16 cellular contexts compared by ENCODE assay signal in the genomic region with DNA sequence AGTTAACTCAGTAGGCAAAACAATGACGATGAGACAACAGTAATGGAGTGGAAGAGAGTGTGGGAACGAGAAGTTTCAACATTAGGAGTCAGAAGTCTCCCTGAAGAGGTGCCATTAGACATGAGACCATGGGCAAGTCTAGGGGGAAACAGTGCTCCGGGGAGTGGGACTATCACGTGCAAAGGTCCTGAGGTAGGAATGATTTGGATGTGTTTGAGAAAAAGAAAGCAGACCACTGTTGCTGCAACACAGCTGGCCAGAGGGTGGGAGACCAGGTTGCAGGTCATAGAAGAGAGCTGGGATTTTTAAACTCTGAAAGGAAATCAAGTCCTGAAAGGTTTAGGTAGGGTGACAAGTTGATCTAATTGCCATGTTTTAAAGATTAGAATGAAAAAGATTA.
DNase-seq lines count a peak whose midpoint lies in the region; ATAC-seq, FAIRE-seq and TF ChIP-seq lines count a peak whose summit lies in the region.
"Had no signal": no experiment of that assay in that cellular context is flagged by ENCODE, and none has a peak within 500 bp of the region (broad histone marks: within the 10 kb centered on the region; RNA-seq: fewer than 3 reads in every experiment).

No MANE protein-coding gene starts in this region.

- TF ChIP-seq CTCF in HFFc6 (IDR thresholded peaks at IDR 0.05) (no peak), bronchial epithelial cell (IDR thresholded peaks at IDR 0.05; ENCODE audit: insufficient read depth, low read length, severe bottlenecking) (no peak), upper lobe of left lung (IDR thresholded peaks at IDR 0.05) (no peak)

- no peaks in the 10 kb centered on the region for H3K9me3 ChIP-seq in upper lobe of left lung

- H3K36me3 Mint-ChIP-seq in HFFc6 (ENCODE audit: low read depth): peaks cover 14% of the 10 kb centered on the region
- peaks cover 0 to 8% of the 10 kb centered on the region in 2 donors for H3K36me3 Mint-ChIP-seq in naive B cell
- H3K36me3 Mint-ChIP-seq: CD8-positive, alpha-beta T cell had no signal

- H3K4me3 Mint-ChIP-seq in HFFc6 (peak overlapping the region; percentile 20), naive B cell (peak overlapping the region in 5 of 8 donors; percentile 48 to 81 (median 79))
- H3K4me3 Mint-ChIP-seq: CD8-positive, alpha-beta T cell had no signal

- peaks cover 11% of the 10 kb centered on the region for H3K27me3 ChIP-seq in bronchial epithelial cell (ENCODE audit: control insufficient read depth, insufficient read depth, low read length)
- H3K27me3 ChIP-seq in upper lobe of left lung: peaks cover 0 to 9% (median 0%) of the 10 kb centered on the region in 4 donors

- H3K27me3 Mint-ChIP-seq in HFFc6 (ENCODE audit: insufficient read depth) (peaks cover 2% of the 10 kb centered on the region), naive B cell (peaks cover 31 to 68% (median 67%) of the 10 kb centered on the region in 3 donors)

- 93 to 95% methylated on average over 4 of the region's 4 CpGs for WGBS in upper lobe of left lung, 2 donors

- peaks cover under 1 to 25% (median 11%) of the 10 kb centered on the region in 4 donors for H3K4me1 ChIP-seq in upper lobe of left lung

- ATAC-seq in naive B cell (ENCODE audit: low read depth in 2 of 2) (no peak), upper lobe of left lung (ENCODE audit: low FRiP score in 2 of 2) (no peak)
- ATAC-seq: CD8-positive, alpha-beta T cell; SK-N-SH treated with all-trans-retinoic acid at 6 μM for 48 hours had no signal

- no peak for TF ChIP-seq EP300 in upper lobe of left lung (IDR thresholded peaks at IDR 0.05)

- H3K27ac Mint-ChIP-seq in HFFc6: no peak overlapping the region
- H3K27ac Mint-ChIP-seq in naive B cell: peak overlapping the region in 1 of 6 donors; percentile 81
- H3K27ac Mint-ChIP-seq: CD8-positive, alpha-beta T cell had no signal

- H3K9me3 Mint-ChIP-seq in HFFc6 (no peaks in the 10 kb centered on the region), naive B cell (peaks cover 0 to 6% (median 0%) of the 10 kb centered on the region in 7 donors)

- DNase-seq in HFFc6: no peak
- DNase-seq in bronchial epithelial cell (ENCODE audit: low read depth): no peak
- no peak for DNase-seq in naive B cell
- no peak for DNase-seq in upper lobe of left lung
- no peak for DNase-seq in epidermal melanocyte (ENCODE audit: insufficient read length, low spot score)
- no peak for DNase-seq in NCI-H82 (lab: John Stamatoyannopoulos, UW)
- DNase-seq in GM19240 (ENCODE audit: insufficient read length, low spot score): no peak
- DNase-seq: CD8-positive, alpha-beta T cell; HCEC 1CT; NCI-H1092 treated with DMSO at 0.1 percent for 48 hours; NCI-H1694; NCI-H446; SHP77 had no signal

- peak overlapping the region in 3 of 4 donors; percentile 57 to 84 (median 84) for H3K27ac ChIP-seq in upper lobe of left lung
- H3K27ac ChIP-seq: KMS-11 had no signal

- H3K4me1 Mint-ChIP-seq in HFFc6 (ENCODE audit: low read depth): peaks cover 62% of the 10 kb centered on the region
- peaks cover 7 to 31% (median 16%) of the 10 kb centered on the region in 3 donors for H3K4me1 Mint-ChIP-seq in naive B cell

- H3K36me3 ChIP-seq in bronchial epithelial cell (ENCODE audit: control insufficient read depth, insufficient read depth, low read length) (no peaks in the 10 kb centered on the region), upper lobe of left lung (no peaks in the 10 kb centered on the region)

- no peak for TF ChIP-seq POLR2A in upper lobe of left lung (IDR thresholded peaks at IDR 0.05)

- peak; percentile 18 for FAIRE-seq in bronchial epithelial cell (lab: Jason Lieb, UNC)
- FAIRE-seq: RCC 7860 had no signal

- no peak overlapping the region for H3K4me3 ChIP-seq in bronchial epithelial cell (ENCODE audit: low read depth, low read length)
- H3K4me3 ChIP-seq in upper lobe of left lung: no peak overlapping the region
